In the genomic region with DNA sequence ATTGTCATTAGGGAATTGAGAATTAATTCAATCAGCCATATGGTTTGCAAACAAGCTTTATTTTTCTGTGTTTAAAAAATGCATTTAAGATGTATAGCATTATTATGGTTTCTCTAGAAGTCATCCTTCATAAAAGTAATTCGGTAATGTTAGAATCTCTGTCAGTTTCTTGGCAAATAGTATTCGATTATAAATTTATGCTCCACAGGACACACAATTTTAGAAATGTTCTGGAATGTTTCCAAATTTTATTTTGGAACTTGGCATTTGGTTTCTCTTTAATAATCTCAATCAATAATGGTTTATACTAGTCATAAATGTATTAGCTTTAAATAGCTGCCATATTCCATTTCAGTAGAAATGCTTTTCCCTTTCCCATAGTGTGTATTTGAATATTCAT, we compare ENCODE assay signal across 6 cellular contexts.
"Had no signal": no experiment of that assay in that cellular context is flagged by ENCODE, and none has a peak within 500 bp of the region (broad histone marks: within the 10 kb centered on the region; RNA-seq: fewer than 3 reads in every experiment).

No MANE protein-coding gene starts in this region.

- H3K27me3 Mint-ChIP-seq: IgD-negative memory B cell had no signal

- ATAC-seq: HepG2, K562 had no signal

- H3K4me3 Mint-ChIP-seq: IgD-negative memory B cell had no signal

- H3K27ac Mint-ChIP-seq: IgD-negative memory B cell had no signal

- H3K4me3 ChIP-seq: K562 had no signal

- DNase-seq: IMR-90, KBM-7 had no signal

- H3K27ac ChIP-seq: HL-60 had no signal
